ENCODE assay signal across 1 cellular context in the genomic region with DNA sequence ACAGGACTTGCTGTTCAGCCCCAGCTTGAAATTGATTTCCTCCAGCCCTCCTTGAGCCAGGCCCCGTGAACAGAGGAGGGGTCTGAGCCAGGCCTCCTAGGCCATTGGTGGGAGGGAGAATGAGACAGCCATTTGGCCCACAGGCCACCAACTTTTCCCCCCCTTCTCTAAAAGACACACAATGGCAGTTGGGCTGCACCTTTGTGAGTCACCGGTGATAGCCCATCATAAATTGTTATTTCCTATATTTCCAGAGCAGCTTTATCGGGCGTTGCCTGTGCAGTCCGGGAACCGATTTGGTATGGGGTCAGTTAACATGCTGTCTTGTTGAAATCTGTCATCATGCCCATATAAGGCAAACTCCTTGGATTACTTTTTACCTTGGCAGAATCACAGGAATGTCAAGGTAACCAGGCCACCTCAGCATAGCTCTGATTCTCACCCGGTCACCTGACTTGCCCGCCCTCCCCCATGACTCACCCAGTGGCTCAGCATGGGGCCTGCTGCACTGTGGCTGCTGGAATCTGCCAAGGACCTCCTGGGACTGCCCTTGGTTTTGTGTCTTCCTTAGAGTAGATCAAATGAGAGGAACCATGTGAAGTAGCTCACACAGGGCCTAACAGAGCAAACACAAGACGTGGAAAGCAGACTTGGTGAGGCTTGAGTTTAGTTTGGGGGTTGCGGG.
TF ChIP-seq lines count a peak whose summit lies in the region.

No MANE protein-coding gene starts in this region.

TF ChIP-seq in K562, 482 proteins besides CTCF, POLR2A, EP300 and RAD21 (continued from another document and continues in another):
- TF ChIP-seq PHF21A (IDR thresholded peaks at IDR 0.05; ENCODE audit: borderline replicate concordance, low read depth) (peak; percentile 72; the same call in 1 of the 2 replicates), NCOA1 (IDR thresholded peaks at IDR 0.05; ENCODE audit: low read depth) (no peak), ZNF23 (CRISPR knock-in tag; IDR thresholded peaks at IDR 0.05) (no peak), ZKSCAN8 (CRISPR knock-in tag; IDR thresholded peaks at IDR 0.05) (no peak), ZNF830 (CRISPR knock-in tag; IDR thresholded peaks at IDR 0.05) (no peak), ZC3H11A (IDR thresholded peaks at IDR 0.05; ENCODE audit: low read depth, low read length) (no peak), MYC (IDR thresholded peaks at IDR 0.05; ENCODE audit: low read depth, low read length) (peak; percentile 47; the same call in 1 of the 2 replicates), MYC (CRISPR knock-in tag; IDR thresholded peaks at IDR 0.05; ENCODE audit: borderline replicate concordance, low read depth) (no peak), CCNT2 (IDR thresholded peaks at IDR 0.05; ENCODE audit: borderline replicate concordance, extremely low read depth, insufficient read length, low read depth, low read length) (no peak), ZNF785 (CRISPR knock-in tag; IDR thresholded peaks at IDR 0.05) (no peak), CBFA2T2 (conservative IDR thresholded peaks at IDR 0.05) (peak; percentile 49; the same call in 1 of the 2 replicates), HDAC2 (IDR thresholded peaks at IDR 0.05) (peak; percentile 85), TCF7L2 (IDR thresholded peaks at IDR 0.05; ENCODE audit: low read depth, low read length) (no peak)
- TF ChIP-seq, protein P1, sequence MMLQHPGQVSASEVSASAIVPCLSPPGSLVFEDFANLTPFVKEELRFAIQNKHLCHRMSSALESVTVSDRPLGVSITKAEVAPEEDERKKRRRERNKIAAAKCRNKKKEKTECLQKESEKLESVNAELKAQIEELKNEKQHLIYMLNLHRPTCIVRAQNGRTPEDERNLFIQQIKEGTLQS (IDR thresholded peaks at IDR 0.05) = peak; percentile 96
- TF ChIP-seq, protein P1 (CRISPR knock-in tag; conservative IDR thresholded peaks at IDR 0.05) = peak; percentile 92
- TF ChIP-seq, protein P2, sequence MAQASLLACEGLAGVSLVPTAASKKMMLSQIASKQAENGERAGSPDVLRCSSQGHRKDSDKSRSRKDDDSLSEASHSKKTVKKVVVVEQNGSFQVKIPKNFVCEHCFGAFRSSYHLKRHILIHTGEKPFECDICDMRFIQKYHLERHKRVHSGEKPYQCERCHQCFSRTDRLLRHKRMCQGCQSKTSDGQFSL (CRISPR knock-in tag; IDR thresholded peaks at IDR 0.05) = peak; percentile 82
- TF ChIP-seq, protein P2 (tag; IDR thresholded peaks at IDR 0.05) = no peak; a peak in 1 of 4 replicates
- TF ChIP-seq, protein P3, sequence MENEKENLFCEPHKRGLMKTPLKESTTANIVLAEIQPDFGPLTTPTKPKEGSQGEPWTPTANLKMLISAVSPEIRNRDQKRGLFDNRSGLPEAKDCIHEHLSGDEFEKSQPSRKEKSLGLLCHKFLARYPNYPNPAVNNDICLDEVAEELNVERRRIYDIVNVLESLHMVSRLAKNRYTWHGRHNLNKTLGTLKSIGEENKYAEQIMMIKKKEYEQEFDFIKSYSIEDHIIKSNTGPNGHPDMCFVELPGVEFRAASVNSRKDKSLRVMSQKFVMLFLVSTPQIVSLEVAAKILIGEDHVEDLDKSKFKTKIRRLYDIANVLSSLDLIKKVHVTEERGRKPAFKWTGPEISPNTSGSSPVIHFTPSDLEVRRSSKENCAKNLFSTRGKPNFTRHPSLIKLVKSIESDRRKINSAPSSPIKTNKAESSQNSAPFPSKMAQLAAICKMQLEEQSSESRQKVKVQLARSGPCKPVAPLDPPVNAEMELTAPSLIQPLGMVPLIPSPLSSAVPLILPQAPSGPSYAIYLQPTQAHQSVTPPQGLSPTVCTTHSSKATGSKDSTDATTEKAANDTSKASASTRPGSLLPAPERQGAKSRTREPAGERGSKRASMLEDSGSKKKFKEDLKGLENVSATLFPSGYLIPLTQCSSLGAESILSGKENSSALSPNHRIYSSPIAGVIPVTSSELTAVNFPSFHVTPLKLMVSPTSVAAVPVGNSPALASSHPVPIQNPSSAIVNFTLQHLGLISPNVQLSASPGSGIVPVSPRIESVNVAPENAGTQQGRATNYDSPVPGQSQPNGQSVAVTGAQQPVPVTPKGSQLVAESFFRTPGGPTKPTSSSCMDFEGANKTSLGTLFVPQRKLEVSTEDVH (IDR thresholded peaks at IDR 0.05; ENCODE audit: low read depth, partially characterized antibody) = no peak
- TF ChIP-seq, protein P4, sequence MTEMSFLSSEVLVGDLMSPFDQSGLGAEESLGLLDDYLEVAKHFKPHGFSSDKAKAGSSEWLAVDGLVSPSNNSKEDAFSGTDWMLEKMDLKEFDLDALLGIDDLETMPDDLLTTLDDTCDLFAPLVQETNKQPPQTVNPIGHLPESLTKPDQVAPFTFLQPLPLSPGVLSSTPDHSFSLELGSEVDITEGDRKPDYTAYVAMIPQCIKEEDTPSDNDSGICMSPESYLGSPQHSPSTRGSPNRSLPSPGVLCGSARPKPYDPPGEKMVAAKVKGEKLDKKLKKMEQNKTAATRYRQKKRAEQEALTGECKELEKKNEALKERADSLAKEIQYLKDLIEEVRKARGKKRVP (CRISPR knock-in tag; IDR thresholded peaks at IDR 0.05) = peak; percentile 18; the same call in 1 of the 2 replicates
- TF ChIP-seq, protein P5, sequence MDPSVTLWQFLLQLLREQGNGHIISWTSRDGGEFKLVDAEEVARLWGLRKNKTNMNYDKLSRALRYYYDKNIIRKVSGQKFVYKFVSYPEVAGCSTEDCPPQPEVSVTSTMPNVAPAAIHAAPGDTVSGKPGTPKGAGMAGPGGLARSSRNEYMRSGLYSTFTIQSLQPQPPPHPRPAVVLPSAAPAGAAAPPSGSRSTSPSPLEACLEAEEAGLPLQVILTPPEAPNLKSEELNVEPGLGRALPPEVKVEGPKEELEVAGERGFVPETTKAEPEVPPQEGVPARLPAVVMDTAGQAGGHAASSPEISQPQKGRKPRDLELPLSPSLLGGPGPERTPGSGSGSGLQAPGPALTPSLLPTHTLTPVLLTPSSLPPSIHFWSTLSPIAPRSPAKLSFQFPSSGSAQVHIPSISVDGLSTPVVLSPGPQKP (CRISPR knock-in tag; IDR thresholded peaks at IDR 0.05) = no peak
- TF ChIP-seq, protein P6, sequence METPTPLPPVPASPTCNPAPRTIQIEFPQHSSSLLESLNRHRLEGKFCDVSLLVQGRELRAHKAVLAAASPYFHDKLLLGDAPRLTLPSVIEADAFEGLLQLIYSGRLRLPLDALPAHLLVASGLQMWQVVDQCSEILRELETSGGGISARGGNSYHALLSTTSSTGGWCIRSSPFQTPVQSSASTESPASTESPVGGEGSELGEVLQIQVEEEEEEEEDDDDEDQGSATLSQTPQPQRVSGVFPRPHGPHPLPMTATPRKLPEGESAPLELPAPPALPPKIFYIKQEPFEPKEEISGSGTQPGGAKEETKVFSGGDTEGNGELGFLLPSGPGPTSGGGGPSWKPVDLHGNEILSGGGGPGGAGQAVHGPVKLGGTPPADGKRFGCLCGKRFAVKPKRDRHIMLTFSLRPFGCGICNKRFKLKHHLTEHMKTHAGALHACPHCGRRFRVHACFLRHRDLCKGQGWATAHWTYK (CRISPR knock-in tag; IDR thresholded peaks at IDR 0.05) = no peak
- TF ChIP-seq, protein P7, sequence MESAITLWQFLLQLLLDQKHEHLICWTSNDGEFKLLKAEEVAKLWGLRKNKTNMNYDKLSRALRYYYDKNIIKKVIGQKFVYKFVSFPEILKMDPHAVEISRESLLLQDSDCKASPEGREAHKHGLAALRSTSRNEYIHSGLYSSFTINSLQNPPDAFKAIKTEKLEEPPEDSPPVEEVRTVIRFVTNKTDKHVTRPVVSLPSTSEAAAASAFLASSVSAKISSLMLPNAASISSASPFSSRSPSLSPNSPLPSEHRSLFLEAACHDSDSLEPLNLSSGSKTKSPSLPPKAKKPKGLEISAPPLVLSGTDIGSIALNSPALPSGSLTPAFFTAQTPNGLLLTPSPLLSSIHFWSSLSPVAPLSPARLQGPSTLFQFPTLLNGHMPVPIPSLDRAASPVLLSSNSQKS (CRISPR knock-in tag; IDR thresholded peaks at IDR 0.05) = no peak
- TF ChIP-seq, protein P8, sequence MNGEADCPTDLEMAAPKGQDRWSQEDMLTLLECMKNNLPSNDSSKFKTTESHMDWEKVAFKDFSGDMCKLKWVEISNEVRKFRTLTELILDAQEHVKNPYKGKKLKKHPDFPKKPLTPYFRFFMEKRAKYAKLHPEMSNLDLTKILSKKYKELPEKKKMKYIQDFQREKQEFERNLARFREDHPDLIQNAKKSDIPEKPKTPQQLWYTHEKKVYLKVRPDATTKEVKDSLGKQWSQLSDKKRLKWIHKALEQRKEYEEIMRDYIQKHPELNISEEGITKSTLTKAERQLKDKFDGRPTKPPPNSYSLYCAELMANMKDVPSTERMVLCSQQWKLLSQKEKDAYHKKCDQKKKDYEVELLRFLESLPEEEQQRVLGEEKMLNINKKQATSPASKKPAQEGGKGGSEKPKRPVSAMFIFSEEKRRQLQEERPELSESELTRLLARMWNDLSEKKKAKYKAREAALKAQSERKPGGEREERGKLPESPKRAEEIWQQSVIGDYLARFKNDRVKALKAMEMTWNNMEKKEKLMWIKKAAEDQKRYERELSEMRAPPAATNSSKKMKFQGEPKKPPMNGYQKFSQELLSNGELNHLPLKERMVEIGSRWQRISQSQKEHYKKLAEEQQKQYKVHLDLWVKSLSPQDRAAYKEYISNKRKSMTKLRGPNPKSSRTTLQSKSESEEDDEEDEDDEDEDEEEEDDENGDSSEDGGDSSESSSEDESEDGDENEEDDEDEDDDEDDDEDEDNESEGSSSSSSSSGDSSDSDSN (IDR thresholded peaks at IDR 0.05; ENCODE audit: borderline replicate concordance in 1 of 2, low read depth in 2 of 2, low read length in 2 of 2) = 0 out of 4 replicates have a peak, but pooled peaks of 1 of the 2 experiments have one; percentile 36
- TF ChIP-seq, protein P9, sequence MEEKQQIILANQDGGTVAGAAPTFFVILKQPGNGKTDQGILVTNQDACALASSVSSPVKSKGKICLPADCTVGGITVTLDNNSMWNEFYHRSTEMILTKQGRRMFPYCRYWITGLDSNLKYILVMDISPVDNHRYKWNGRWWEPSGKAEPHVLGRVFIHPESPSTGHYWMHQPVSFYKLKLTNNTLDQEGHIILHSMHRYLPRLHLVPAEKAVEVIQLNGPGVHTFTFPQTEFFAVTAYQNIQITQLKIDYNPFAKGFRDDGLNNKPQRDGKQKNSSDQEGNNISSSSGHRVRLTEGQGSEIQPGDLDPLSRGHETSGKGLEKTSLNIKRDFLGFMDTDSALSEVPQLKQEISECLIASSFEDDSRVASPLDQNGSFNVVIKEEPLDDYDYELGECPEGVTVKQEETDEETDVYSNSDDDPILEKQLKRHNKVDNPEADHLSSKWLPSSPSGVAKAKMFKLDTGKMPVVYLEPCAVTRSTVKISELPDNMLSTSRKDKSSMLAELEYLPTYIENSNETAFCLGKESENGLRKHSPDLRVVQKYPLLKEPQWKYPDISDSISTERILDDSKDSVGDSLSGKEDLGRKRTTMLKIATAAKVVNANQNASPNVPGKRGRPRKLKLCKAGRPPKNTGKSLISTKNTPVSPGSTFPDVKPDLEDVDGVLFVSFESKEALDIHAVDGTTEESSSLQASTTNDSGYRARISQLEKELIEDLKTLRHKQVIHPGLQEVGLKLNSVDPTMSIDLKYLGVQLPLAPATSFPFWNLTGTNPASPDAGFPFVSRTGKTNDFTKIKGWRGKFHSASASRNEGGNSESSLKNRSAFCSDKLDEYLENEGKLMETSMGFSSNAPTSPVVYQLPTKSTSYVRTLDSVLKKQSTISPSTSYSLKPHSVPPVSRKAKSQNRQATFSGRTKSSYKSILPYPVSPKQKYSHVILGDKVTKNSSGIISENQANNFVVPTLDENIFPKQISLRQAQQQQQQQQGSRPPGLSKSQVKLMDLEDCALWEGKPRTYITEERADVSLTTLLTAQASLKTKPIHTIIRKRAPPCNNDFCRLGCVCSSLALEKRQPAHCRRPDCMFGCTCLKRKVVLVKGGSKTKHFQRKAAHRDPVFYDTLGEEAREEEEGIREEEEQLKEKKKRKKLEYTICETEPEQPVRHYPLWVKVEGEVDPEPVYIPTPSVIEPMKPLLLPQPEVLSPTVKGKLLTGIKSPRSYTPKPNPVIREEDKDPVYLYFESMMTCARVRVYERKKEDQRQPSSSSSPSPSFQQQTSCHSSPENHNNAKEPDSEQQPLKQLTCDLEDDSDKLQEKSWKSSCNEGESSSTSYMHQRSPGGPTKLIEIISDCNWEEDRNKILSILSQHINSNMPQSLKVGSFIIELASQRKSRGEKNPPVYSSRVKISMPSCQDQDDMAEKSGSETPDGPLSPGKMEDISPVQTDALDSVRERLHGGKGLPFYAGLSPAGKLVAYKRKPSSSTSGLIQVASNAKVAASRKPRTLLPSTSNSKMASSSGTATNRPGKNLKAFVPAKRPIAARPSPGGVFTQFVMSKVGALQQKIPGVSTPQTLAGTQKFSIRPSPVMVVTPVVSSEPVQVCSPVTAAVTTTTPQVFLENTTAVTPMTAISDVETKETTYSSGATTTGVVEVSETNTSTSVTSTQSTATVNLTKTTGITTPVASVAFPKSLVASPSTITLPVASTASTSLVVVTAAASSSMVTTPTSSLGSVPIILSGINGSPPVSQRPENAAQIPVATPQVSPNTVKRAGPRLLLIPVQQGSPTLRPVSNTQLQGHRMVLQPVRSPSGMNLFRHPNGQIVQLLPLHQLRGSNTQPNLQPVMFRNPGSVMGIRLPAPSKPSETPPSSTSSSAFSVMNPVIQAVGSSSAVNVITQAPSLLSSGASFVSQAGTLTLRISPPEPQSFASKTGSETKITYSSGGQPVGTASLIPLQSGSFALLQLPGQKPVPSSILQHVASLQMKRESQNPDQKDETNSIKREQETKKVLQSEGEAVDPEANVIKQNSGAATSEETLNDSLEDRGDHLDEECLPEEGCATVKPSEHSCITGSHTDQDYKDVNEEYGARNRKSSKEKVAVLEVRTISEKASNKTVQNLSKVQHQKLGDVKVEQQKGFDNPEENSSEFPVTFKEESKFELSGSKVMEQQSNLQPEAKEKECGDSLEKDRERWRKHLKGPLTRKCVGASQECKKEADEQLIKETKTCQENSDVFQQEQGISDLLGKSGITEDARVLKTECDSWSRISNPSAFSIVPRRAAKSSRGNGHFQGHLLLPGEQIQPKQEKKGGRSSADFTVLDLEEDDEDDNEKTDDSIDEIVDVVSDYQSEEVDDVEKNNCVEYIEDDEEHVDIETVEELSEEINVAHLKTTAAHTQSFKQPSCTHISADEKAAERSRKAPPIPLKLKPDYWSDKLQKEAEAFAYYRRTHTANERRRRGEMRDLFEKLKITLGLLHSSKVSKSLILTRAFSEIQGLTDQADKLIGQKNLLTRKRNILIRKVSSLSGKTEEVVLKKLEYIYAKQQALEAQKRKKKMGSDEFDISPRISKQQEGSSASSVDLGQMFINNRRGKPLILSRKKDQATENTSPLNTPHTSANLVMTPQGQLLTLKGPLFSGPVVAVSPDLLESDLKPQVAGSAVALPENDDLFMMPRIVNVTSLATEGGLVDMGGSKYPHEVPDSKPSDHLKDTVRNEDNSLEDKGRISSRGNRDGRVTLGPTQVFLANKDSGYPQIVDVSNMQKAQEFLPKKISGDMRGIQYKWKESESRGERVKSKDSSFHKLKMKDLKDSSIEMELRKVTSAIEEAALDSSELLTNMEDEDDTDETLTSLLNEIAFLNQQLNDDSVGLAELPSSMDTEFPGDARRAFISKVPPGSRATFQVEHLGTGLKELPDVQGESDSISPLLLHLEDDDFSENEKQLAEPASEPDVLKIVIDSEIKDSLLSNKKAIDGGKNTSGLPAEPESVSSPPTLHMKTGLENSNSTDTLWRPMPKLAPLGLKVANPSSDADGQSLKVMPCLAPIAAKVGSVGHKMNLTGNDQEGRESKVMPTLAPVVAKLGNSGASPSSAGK (IDR thresholded peaks at IDR 0.05) = no peak
